Comparison of ENCODE assay signal across 8 cellular contexts in genomic region chr2:234550511-234551107, GRCh38. TPM values are rescaled to one million over a fixed set of nuclear protein-coding genes. Genes with fewer than 3 reads are reported as not detected.
DNase-seq lines count a peak whose midpoint lies in the region; ATAC-seq and TF ChIP-seq lines count a peak whose summit lies in the region.

No MANE protein-coding gene starts in this region.

- no peak overlapping the region for H3K27ac ChIP-seq in lung (ENCODE audit: low read depth in 1 of 2, low read length in 1 of 2)

- H3K27me3 ChIP-seq in lung (ENCODE audit: control insufficient read depth, insufficient read depth), result no peaks in the 10 kb centered on the region

- WGBS in lung, 2 donors, result 23 to 24% methylated on average over 18 of the region's 18 CpGs

- no peak overlapping the region for H3K4me3 ChIP-seq in lung

- no peaks in the 10 kb centered on the region for H3K36me3 ChIP-seq in lung (ENCODE audit: control insufficient read depth in 2 of 2, insufficient read depth in 2 of 2, low read length in 2 of 2)

- no peaks in the 10 kb centered on the region for H3K4me1 ChIP-seq in lung (ENCODE audit: control insufficient read depth in 2 of 2, insufficient read depth in 2 of 2, low read length in 2 of 2)

- peak; percentile 90 for DNase-seq in Daoy (ENCODE audit: low read depth)
- DNase-seq in NCI-H526 treated with DMSO at 0.1 percent for 48 hours (lab: John Stamatoyannopoulos, UW), result peak; percentile 73
- peak; percentile 57 to 59 for DNase-seq in activated CD4-positive, alpha-beta T cell treated with anti-CD3 and anti-CD28 coated beads, Interleukin-2, amount 50 U/mL, for 48 hours
- peak; percentile 75 for DNase-seq in ecto neural progenitor cell (ENCODE audit: low spot score)
- peak; percentile 62 for DNase-seq in lung (ENCODE audit: low spot score)
- peak; percentile 21 to 39 for DNase-seq in stimulated activated CD8-positive, alpha-beta memory T cell treated with anti-CD3 and anti-CD28 coated beads, Interleukin-2, amount 100 ng/mL, for 48 hours (ENCODE audit: low read depth in 2 of 2)

- H3K9me3 ChIP-seq in lung (ENCODE audit: control insufficient read depth in 2 of 2, insufficient read depth in 1 of 2, low read length in 1 of 2), result no peaks in the 10 kb centered on the region

- TF ChIP-seq CTCF in lung (IDR thresholded peaks at IDR 0.05; ENCODE audit: control extremely low read depth, extremely low read depth), result peak; percentile 90

- ATAC-seq in HG03432 (IDR thresholded peaks at IDR 0.05; ENCODE audit: unreplicated experiment) (peak; percentile 78), lung (ENCODE audit: insufficient read depth, low FRiP score) (peak; percentile 35), GM19452 (IDR thresholded peaks at IDR 0.05; ENCODE audit: unreplicated experiment) (no peak)

RNA-seq across cellular contexts. Expression of gene ARL4C, which starts 53.7 kb away (rescaled TPM):
- 40.4 and 42.6 TPM in 2 replicates for total RNA-seq in Daoy (2014; rRNA removed; shearing (Covaris generic))
- 10 to 100 TPM; 13.7 to 16.2 TPM for total RNA-seq in lung
- 1 to 10 TPM; 6.1 to 8.0 TPM for polyA plus RNA-seq in lung

Comparison
In these comparisons a context has a peak if more than half of its experiments do, and no peak if none do; other contexts are left out.
1. DNase-seq: peak in every context shown above with its lines; median percentile 90 in Daoy; 75 in ecto neural progenitor cell; 73 in NCI-H526 treated with DMSO at 0.1 percent for 48 hours; 62 in lung; 58 in activated CD4-positive, alpha-beta T cell treated with anti-CD3 and anti-CD28 coated beads, Interleukin-2, amount 50 U/mL, for 48 hours; 30 in stimulated activated CD8-positive, alpha-beta memory T cell treated with anti-CD3 and anti-CD28 coated beads, Interleukin-2, amount 100 ng/mL, for 48 hours.